Comparison of ENCODE assay signal across 18 cellular contexts in genomic region chr14:95331708-95332408, GRCh38.
"Had no signal": no experiment of that assay in that cellular context is flagged by ENCODE, and none has a peak within 500 bp of the region (broad histone marks: within the 10 kb centered on the region; RNA-seq: fewer than 3 reads in every experiment).

No MANE protein-coding gene starts in this region.

- H3K4me3 ChIP-seq: esophagus squamous epithelium, gastroesophageal sphincter, hepatocyte, psoas muscle, spleen, testis, tibial nerve had no signal

- H3K27me3 ChIP-seq: hepatocyte, testis, tibial nerve had no signal

- H3K4me1 ChIP-seq: gastroesophageal sphincter, psoas muscle, testis, tibial nerve had no signal

- DNase-seq: effector memory CD8-positive, alpha-beta T cell; esophagus squamous epithelium; foreskin fibroblast; kidney; left cardiac atrium; mammary epithelial cell; psoas muscle; retina; spleen; stimulated activated CD4-positive, alpha-beta T cell treated with anti-CD3 and anti-CD28 coated beads, Interleukin-2, amount 100 ng/mL, for 24 hours; stimulated activated CD4-positive, alpha-beta T cell treated with anti-CD3 and anti-CD28 coated beads, Interleukin-4, amount 100 ng/mL, for 4 hours; stimulated activated naive B cell treated with anti-CD40 and anti-IgM and Interleukin-4, amounts not matched to agents 10 μg/mL and 1 μg/mL and 100 μg/mL, for 72 hours; stimulated activated naive CD8-positive, alpha-beta T cell treated with anti-CD3 and anti-CD28 coated beads, Interleukin-15, amount 100 ng/mL, for 72 hours; testis had no signal

- ATAC-seq: effector memory CD8-positive, alpha-beta T cell; gastroesophageal sphincter; left cardiac atrium; psoas muscle; stimulated activated naive B cell treated with anti-CD40 and anti-IgM and Interleukin-4, amounts not matched to agents 10 μg/mL and 1 μg/mL and 100 μg/mL, for 72 hours; stimulated activated naive CD8-positive, alpha-beta T cell treated with anti-CD3 and anti-CD28 coated beads, Interleukin-15, amount 100 ng/mL, for 72 hours had no signal

- H3K36me3 ChIP-seq: esophagus squamous epithelium, gastroesophageal sphincter, neutrophil, spleen, tibial nerve had no signal

- H3K27ac ChIP-seq: esophagus squamous epithelium, gastroesophageal sphincter, hepatocyte, neutrophil, psoas muscle, spleen, testis had no signal

- H3K9me3 ChIP-seq: esophagus squamous epithelium, neutrophil, psoas muscle, testis had no signal
